Comparison of ENCODE assay signal across 24 cellular contexts in the genomic region with DNA sequence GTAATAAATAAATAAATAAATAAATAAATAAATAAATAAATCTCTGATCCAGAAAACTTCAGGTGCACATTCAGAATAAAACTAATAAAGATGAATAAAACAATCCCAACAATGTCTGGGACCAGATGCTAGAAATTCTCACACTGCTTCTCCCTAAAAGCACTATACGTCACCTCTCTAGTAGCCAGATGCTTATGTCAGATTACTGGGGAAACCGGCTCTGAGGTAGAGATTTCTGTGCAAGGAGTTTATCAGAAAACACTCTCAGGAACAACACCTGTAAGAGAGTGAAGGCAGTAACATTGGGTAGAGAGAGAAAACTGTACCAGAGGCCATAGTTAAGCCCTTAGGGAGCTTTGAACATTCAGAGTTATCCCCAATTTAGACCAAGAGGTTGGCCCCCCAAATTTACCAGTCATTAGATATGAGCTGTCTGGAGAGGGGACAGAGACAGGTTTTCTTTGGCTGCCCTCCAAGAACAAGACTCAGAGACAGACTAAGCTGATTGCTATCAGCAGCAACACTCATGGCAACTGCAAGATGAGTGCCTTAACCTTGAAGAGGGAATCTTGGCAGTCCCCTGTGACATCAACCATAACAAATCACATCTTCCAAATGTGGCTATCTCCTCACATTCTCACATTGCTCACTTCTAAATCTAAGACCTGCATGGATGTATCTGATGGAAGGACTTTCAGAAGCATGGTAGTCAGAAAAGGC.
DNase-seq lines count a peak whose midpoint lies in the region; ATAC-seq and TF ChIP-seq lines count a peak whose summit lies in the region.
"Had no signal": no experiment of that assay in that cellular context is flagged by ENCODE, and none has a peak within 500 bp of the region (broad histone marks: within the 10 kb centered on the region; RNA-seq: fewer than 3 reads in every experiment).

No MANE protein-coding gene starts in this region.

- no peaks in the 10 kb centered on the region for H3K27me3 ChIP-seq in hepatocyte
- H3K27me3 ChIP-seq: breast epithelium, heart left ventricle, neural progenitor cell, sigmoid colon had no signal

- peak; percentile 40 for DNase-seq in D341Med (ENCODE audit: low spot score)
- peak; percentile 3 for DNase-seq in EL
- DNase-seq in hepatocyte (ENCODE audit: low spot score): peak; percentile 16
- DNase-seq in NCI-H146 treated with DMSO at 0.1 percent for 48 hours (lab: John Stamatoyannopoulos, UW; ENCODE audit: unreplicated experiment): no peak
- no peak for DNase-seq in amygdala (lab: John Stamatoyannopoulos, UW)
- no peak for DNase-seq in DMS153 (lab: John Stamatoyannopoulos, UW)
- DNase-seq: activated B cell treated with CpG ODN at 0.5 μM for 24 hours; activated CD4-positive, alpha-beta T cell treated with anti-CD3 and anti-CD28 coated beads, Interleukin-2, amount 50 U/mL, for 4 hours; activated naive CD4-positive, alpha-beta T cell treated with anti-CD3 and anti-CD28 coated beads for 36 hours; amniotic stem cell; effector memory CD4-positive, alpha-beta T cell; GDM1; H9; heart left ventricle; NCI-H2029 treated with DMSO at 0.1 percent for 48 hours; NCI-H748 treated with DMSO at 0.1 percent for 48 hours; sigmoid colon; stimulated activated CD4-positive, alpha-beta T cell treated with anti-CD3 and anti-CD28 coated beads, Interleukin-15, amount 100 ng/mL, for 24 hours; stimulated activated naive CD4-positive, alpha-beta T cell treated with Interleukin-2 at 50 U/mL for 16 hours; T1000 had no signal

- no peak overlapping the region for H3K4me3 ChIP-seq in hepatocyte
- H3K4me3 ChIP-seq: breast epithelium, heart left ventricle, neural progenitor cell, sigmoid colon had no signal

- no peak overlapping the region for H3K4me2 ChIP-seq in hepatocyte
- H3K4me2 ChIP-seq: neural progenitor cell had no signal

- H3K27ac ChIP-seq in hepatocyte: no peak overlapping the region
- H3K27ac ChIP-seq: breast epithelium, heart left ventricle, neural progenitor cell, sigmoid colon had no signal

- no peak for TF ChIP-seq CTCF in hepatocyte (IDR thresholded peaks at IDR 0.05; ENCODE audit: poor library complexity)

- H3K36me3 ChIP-seq in hepatocyte (replicated peaks; ENCODE audit: insufficient read depth, low read depth): no peaks in the 10 kb centered on the region
- H3K36me3 ChIP-seq: breast epithelium, heart left ventricle, neural progenitor cell, sigmoid colon had no signal

- WGBS in hepatocyte (ENCODE audit: low lambda C conversion rate, missing lambda C conversion rate): 60% methylated on average over 2 of the region's 2 CpGs

- no peak overlapping the region for H2AFZ ChIP-seq in hepatocyte
- H2AFZ ChIP-seq: neural progenitor cell had no signal

- H3K4me1 ChIP-seq in hepatocyte (ENCODE audit: insufficient read depth): peaks cover 11% of the 10 kb centered on the region
- H3K4me1 ChIP-seq: breast epithelium, sigmoid colon had no signal

- no peaks in the 10 kb centered on the region for H4K20me1 ChIP-seq in hepatocyte (ENCODE audit: insufficient read depth, poor library complexity, severe bottlenecking)

- H3K9me2 ChIP-seq in hepatocyte (replicated peaks; ENCODE audit: insufficient read depth): no peaks in the 10 kb centered on the region

- ATAC-seq in SK-N-SH treated with all-trans-retinoic acid at 6 μM for 48 hours: no peak
- ATAC-seq in GM21515 (IDR thresholded peaks at IDR 0.05; ENCODE audit: unreplicated experiment): no peak
- ATAC-seq: heart left ventricle had no signal

- H3K79me2 ChIP-seq in hepatocyte: no peaks in the 10 kb centered on the region

- no peaks in the 10 kb centered on the region for H3K9me3 ChIP-seq in hepatocyte (ENCODE audit: low read depth)
- H3K9me3 ChIP-seq: breast epithelium, sigmoid colon had no signal

TF ChIP-seq in SK-N-SH treated with all-trans-retinoic acid at 6 μM for 48 hours, 23 proteins besides CTCF, POLR2A, EP300 and RAD21:
- TF ChIP-seq ISL1 (CRISPR knock-in tag; IDR thresholded peaks at IDR 0.05): peak; percentile 37; the same call in 1 of the 2 replicates
- TF ChIP-seq PPARA (CRISPR knock-in tag; IDR thresholded peaks at IDR 0.05; ENCODE audit: borderline replicate concordance): no peak

Comparison
In these comparisons a context has a peak if more than half of its experiments do, and no peak if none do; other contexts are left out.
1. DNase-seq: peak in D341Med (single experiment), EL (single experiment) and hepatocyte (single experiment); none in NCI-H146 treated with DMSO at 0.1 percent for 48 hours (single experiment), amygdala (0 of 56) and DMS153 (single experiment).